Comparison of ENCODE assay signal across 12 cellular contexts in genomic region chr11:79092791-79093313, GRCh38.
DNase-seq lines count a peak whose midpoint lies in the region; ATAC-seq, FAIRE-seq and TF ChIP-seq lines count a peak whose summit lies in the region.
"Had no signal": no experiment of that assay in that cellular context is flagged by ENCODE, and none has a peak within 500 bp of the region (broad histone marks: within the 10 kb centered on the region; RNA-seq: fewer than 3 reads in every experiment).

No MANE protein-coding gene starts in this region.

- H3K27ac ChIP-seq in kidney (ENCODE audit: low read depth in 2 of 2, low read length in 2 of 2), result no peak overlapping the region
- H3K27ac ChIP-seq: C4-2B had no signal

- no peaks in the 10 kb centered on the region for H3K27me3 Mint-ChIP-seq in activated CD8-positive, alpha-beta T cell treated with anti-CD3 and anti-CD28 coated beads for 36 hours
- H3K27me3 Mint-ChIP-seq in activated CD8-positive, alpha-beta T cell treated with anti-CD3 and anti-CD28 coated beads, Interleukin-2, amount 10 ng/mL, durations not matched to agents 7 days and 5 days (ENCODE audit: low read depth), result no peaks in the 10 kb centered on the region
- H3K27me3 Mint-ChIP-seq: activated naive CD8-positive, alpha-beta T cell treated with anti-CD3 and anti-CD28 coated beads for 36 hours had no signal

- intact Hi-C loops in activated CD8-positive, alpha-beta T cell treated with anti-CD3 and anti-CD28 coated beads for 36 hours (cut with micrococcal nuclease), result no loop called here
- intact Hi-C loops in kidney (cut with DNase I), result no loop called here

- no peaks in the 10 kb centered on the region for H3K9me3 ChIP-seq in kidney (ENCODE audit: control insufficient read depth in 1 of 2, low read length in 2 of 2)

- no peak for TF ChIP-seq CTCF in activated CD8-positive, alpha-beta T cell treated with anti-CD3 and anti-CD28 coated beads for 36 hours (IDR thresholded peaks at IDR 0.05)
- TF ChIP-seq CTCF in kidney (IDR thresholded peaks at IDR 0.05; ENCODE audit: borderline replicate concordance, extremely low read depth, insufficient read depth), result no peak

- H3K27ac Mint-ChIP-seq in activated CD8-positive, alpha-beta T cell treated with anti-CD3 and anti-CD28 coated beads for 36 hours, result no peak overlapping the region
- no peak overlapping the region for H3K27ac Mint-ChIP-seq in activated CD8-positive, alpha-beta T cell treated with anti-CD3 and anti-CD28 coated beads, Interleukin-2, amount 10 ng/mL, durations not matched to agents 7 days and 5 days
- H3K27ac Mint-ChIP-seq: activated naive CD8-positive, alpha-beta T cell treated with anti-CD3 and anti-CD28 coated beads for 36 hours; T-cell had no signal

- no peak for ATAC-seq in activated CD8-positive, alpha-beta T cell treated with anti-CD3 and anti-CD28 coated beads for 36 hours
- no peak for ATAC-seq in activated CD8-positive, alpha-beta T cell treated with anti-CD3 and anti-CD28 coated beads, Interleukin-2, amount 10 ng/mL, durations not matched to agents 7 days and 5 days
- ATAC-seq in HG03378 (IDR thresholded peaks at IDR 0.05; ENCODE audit: unreplicated experiment), result no peak
- ATAC-seq: T-cell had no signal

- H3K36me3 Mint-ChIP-seq in activated CD8-positive, alpha-beta T cell treated with anti-CD3 and anti-CD28 coated beads for 36 hours (ENCODE audit: low read depth), result no peaks in the 10 kb centered on the region
- H3K36me3 Mint-ChIP-seq in activated CD8-positive, alpha-beta T cell treated with anti-CD3 and anti-CD28 coated beads, Interleukin-2, amount 10 ng/mL, durations not matched to agents 7 days and 5 days (ENCODE audit: low read depth), result no peaks in the 10 kb centered on the region
- H3K36me3 Mint-ChIP-seq: activated naive CD8-positive, alpha-beta T cell treated with anti-CD3 and anti-CD28 coated beads for 36 hours; T-cell had no signal

- CTCF ChIA-PET in activated CD8-positive, alpha-beta T cell treated with anti-CD3 and anti-CD28 coated beads for 36 hours (lab: Charles Lee), result no interaction called here
- CTCF ChIA-PET in activated CD8-positive, alpha-beta T cell treated with anti-CD3 and anti-CD28 coated beads, Interleukin-2, amount 10 ng/mL, durations not matched to agents 7 days and 5 days (lab: Charles Lee), result no interaction called here

- H3K9me3 Mint-ChIP-seq in activated CD8-positive, alpha-beta T cell treated with anti-CD3 and anti-CD28 coated beads for 36 hours, result no peaks in the 10 kb centered on the region
- no peaks in the 10 kb centered on the region for H3K9me3 Mint-ChIP-seq in activated CD8-positive, alpha-beta T cell treated with anti-CD3 and anti-CD28 coated beads, Interleukin-2, amount 10 ng/mL, durations not matched to agents 7 days and 5 days (ENCODE audit: insufficient read depth)
- H3K9me3 Mint-ChIP-seq: activated naive CD8-positive, alpha-beta T cell treated with anti-CD3 and anti-CD28 coated beads for 36 hours had no signal

- H3K9ac ChIP-seq in kidney (ENCODE audit: low read length in 2 of 2), result no peak overlapping the region

- POLR2A ChIA-PET in activated CD8-positive, alpha-beta T cell treated with anti-CD3 and anti-CD28 coated beads for 36 hours (lab: Charles Lee), result no interaction called here
- POLR2A ChIA-PET in activated CD8-positive, alpha-beta T cell treated with anti-CD3 and anti-CD28 coated beads, Interleukin-2, amount 10 ng/mL, durations not matched to agents 7 days and 5 days (lab: Charles Lee), result no interaction called here

- DNase-seq in activated CD8-positive, alpha-beta T cell treated with anti-CD3 and anti-CD28 coated beads for 36 hours, result peak; percentile 10
- DNase-seq in activated CD8-positive, alpha-beta T cell treated with anti-CD3 and anti-CD28 coated beads, Interleukin-2, amount 10 ng/mL, durations not matched to agents 7 days and 5 days, result no peak
- DNase-seq in T1000 (lab: John Stamatoyannopoulos, UW) (peak; percentile 65), foreskin melanocyte (peak; percentile 82), HuH-7 (ENCODE audit: low spot score) (no peak), kidney (no peak)
- DNase-seq in activated CD8-positive, alpha-beta memory T cell treated with anti-CD3 and anti-CD28 coated beads for 24 hours, result no peak
- DNase-seq: activated naive CD8-positive, alpha-beta T cell treated with anti-CD3 and anti-CD28 coated beads for 36 hours; stimulated activated CD4-positive, alpha-beta T cell treated with anti-CD3 and anti-CD28 coated beads, Interleukin-15, amount 100 ng/mL, for 24 hours; T-cell had no signal

- no peak overlapping the region for H3K4me3 Mint-ChIP-seq in activated CD8-positive, alpha-beta T cell treated with anti-CD3 and anti-CD28 coated beads for 36 hours
- H3K4me3 Mint-ChIP-seq in activated CD8-positive, alpha-beta T cell treated with anti-CD3 and anti-CD28 coated beads, Interleukin-2, amount 10 ng/mL, durations not matched to agents 7 days and 5 days, result no peak overlapping the region
- H3K4me3 Mint-ChIP-seq: activated naive CD8-positive, alpha-beta T cell treated with anti-CD3 and anti-CD28 coated beads for 36 hours; T-cell had no signal

- H3K4me3 ChIP-seq in kidney (ENCODE audit: low read length in 2 of 2), result no peak overlapping the region

- H3K4me1 Mint-ChIP-seq in activated CD8-positive, alpha-beta T cell treated with anti-CD3 and anti-CD28 coated beads for 36 hours (ENCODE audit: low read depth), result no peaks in the 10 kb centered on the region
- H3K4me1 Mint-ChIP-seq in activated CD8-positive, alpha-beta T cell treated with anti-CD3 and anti-CD28 coated beads, Interleukin-2, amount 10 ng/mL, durations not matched to agents 7 days and 5 days (ENCODE audit: low read depth), result no peaks in the 10 kb centered on the region
- H3K4me1 Mint-ChIP-seq: activated naive CD8-positive, alpha-beta T cell treated with anti-CD3 and anti-CD28 coated beads for 36 hours; T-cell had no signal

- no peak for FAIRE-seq in kidney (lab: Jason Lieb, UNC)

- H3K4me1 ChIP-seq in kidney (ENCODE audit: control insufficient read depth in 1 of 2, insufficient read depth in 1 of 2, low read depth in 1 of 2, low read length in 2 of 2), result peaks cover 0 to 6% of the 10 kb centered on the region in 2 donors

- H3K36me3 ChIP-seq in kidney (ENCODE audit: control insufficient read depth in 1 of 2, insufficient read depth in 2 of 2, low read length in 2 of 2), result no peaks in the 10 kb centered on the region

Comparison
In these comparisons a context has a peak if more than half of its experiments do, and no peak if none do; other contexts are left out.
1. DNase-seq: peak in activated CD8-positive, alpha-beta T cell treated with anti-CD3 and anti-CD28 coated beads for 36 hours (single experiment), T1000 (single experiment) and foreskin melanocyte (single experiment); none in activated CD8-positive, alpha-beta T cell treated with anti-CD3 and anti-CD28 coated beads, Interleukin-2, amount 10 ng/mL, durations not matched to agents 7 days and 5 days (single experiment), activated CD8-positive, alpha-beta memory T cell treated with anti-CD3 and anti-CD28 coated beads for 24 hours (single experiment), HuH-7 (single experiment) and kidney (single experiment).